ENCODE assay signal across 1 cellular context in the genomic region with DNA sequence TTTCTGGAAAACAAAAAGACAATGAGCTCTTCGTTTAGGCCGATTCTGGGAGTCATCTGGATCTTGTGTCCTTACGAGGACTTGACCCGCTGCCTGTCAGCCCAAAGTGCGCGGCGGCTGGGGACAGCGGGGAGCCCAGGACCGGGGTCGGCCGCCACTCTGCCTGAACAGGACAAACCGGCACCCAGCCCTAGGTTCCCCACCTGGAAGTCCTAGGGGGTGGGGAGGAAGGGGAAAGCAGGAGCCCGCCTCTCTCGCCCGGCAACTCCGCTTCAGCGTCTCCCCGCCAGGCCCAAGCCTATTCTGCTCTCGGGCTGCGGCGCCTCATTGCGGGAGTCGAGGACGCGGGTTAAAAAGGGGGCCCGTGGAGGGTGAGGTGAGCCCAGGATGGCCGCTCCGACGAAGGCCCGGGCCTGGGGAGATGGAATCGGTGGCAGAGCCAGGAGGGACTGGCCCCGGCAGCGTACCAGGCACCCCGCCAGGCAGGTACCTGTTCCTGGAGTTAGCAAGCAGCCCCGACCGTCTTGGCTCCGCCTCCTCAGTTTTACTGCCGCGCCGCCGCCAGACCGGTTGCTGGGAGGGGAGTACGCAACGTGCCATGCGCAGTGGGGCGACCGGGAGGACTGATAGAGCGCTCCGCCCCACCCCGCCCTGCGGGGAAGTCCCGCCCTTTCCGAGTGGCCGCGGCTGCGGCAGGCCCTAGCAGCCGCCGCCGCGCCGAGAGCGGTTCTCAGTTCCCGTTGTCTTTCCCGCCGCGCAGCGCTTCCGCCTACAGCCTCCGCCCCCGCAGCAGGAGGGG.
A peak's percentile ranks its signal among the peaks of the same experiment; 100 is the strongest.
TF ChIP-seq lines count a peak whose summit lies in the region.

A gene with protein sequence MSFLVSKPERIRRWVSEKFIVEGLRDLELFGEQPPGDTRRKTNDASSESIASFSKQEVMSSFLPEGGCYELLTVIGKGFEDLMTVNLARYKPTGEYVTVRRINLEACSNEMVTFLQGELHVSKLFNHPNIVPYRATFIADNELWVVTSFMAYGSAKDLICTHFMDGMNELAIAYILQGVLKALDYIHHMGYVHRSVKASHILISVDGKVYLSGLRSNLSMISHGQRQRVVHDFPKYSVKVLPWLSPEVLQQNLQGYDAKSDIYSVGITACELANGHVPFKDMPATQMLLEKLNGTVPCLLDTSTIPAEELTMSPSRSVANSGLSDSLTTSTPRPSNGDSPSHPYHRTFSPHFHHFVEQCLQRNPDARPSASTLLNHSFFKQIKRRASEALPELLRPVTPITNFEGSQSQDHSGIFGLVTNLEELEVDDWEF (minus strand): TSS at position 549 of the 799 bp plus-strand sequence. CDS start 13,430 bp downstream, outside the sequence.

TF ChIP-seq in K562, 482 proteins besides CTCF, POLR2A, EP300 and RAD21 (continued from another document and continues in another):
- TF ChIP-seq, protein P1, sequence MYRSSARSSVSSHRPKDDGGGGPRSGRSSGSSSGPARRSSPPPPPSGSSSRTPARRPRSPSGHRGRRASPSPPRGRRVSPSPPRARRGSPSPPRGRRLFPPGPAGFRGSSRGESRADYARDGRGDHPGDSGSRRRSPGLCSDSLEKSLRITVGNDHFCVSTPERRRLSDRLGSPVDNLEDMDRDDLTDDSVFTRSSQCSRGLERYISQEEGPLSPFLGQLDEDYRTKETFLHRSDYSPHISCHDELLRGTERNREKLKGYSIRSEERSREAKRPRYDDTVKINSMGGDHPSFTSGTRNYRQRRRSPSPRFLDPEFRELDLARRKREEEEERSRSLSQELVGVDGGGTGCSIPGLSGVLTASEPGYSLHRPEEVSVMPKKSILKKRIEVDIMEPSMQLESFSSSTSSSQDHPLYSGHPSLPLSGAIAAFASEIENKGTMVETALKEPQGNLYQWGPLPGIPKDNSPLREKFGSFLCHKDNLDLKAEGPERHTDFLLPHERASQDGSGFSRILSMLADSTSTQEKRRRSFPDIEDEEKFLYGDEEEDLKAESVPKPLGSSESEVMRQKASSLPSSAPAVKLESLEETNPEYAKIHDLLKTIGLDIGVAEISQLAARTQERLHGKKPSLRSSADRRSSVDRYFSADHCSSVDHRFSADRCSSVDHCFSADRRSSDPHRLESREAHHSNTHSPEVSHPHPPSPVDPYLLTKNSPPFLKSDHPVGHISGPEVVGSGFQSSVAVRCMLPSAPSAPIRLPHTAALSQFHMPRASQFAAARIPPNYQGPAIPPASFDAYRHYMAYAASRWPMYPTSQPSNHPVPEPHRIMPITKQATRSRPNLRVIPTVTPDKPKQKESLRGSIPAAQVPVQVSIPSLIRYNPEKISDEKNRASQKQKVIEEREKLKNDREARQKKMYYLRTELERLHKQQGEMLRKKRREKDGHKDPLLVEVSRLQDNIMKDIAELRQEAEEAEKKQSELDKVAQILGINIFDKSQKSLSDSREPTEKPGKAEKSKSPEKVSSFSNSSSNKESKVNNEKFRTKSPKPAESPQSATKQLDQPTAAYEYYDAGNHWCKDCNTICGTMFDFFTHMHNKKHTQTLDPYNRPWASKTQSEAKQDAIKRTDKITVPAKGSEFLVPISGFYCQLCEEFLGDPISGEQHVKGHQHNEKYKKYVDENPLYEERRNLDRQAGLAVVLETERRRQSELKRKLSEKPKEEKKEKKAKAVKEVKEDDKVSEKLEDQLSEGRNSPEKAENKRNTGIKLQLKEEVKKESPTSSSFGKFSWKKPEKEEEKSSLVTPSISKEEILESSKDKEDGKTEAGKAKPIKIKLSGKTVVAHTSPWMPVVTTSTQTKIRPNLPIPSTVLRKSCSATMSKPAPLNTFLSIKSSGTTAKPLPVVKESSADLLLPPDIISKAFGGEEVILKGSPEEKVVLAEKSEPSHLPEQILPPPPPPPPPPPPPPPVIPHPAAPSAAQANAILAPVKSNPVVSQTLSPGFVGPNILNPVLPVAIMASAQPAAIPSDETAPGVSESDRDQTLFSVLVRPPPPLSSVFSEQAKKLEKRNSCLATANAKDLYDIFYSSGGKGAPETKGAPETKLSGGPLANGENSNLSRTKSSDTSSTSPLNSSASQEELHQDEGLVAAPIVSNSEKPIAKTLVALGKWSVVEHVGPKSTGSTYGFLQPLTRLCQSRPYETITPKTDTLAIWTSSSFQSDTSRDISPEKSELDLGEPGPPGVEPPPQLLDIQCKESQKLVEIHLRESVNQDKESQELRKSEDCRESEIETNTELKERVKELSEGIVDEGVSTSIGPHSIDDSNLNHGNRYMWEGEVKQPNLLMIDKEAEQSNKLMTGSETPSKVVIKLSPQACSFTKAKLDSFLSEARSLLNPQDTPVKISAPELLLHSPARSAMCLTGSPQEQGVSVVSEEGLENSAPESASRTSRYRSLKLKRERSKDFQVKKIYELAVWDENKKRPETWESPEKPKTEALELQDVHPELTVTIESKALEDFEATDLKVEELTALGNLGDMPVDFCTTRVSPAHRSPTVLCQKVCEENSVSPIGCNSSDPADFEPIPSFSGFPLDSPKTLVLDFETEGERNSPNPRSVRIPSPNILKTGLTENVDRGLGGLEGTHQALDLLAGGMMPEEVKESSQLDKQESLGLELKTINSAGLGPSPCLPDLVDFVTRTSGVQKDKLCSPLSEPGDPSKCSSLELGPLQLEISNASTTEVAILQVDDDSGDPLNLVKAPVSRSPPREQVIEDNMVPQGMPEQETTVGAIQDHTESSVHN (IDR thresholded peaks at IDR 0.05; ENCODE audit: borderline replicate concordance in 1 of 2, low read depth in 1 of 2): no peak
- TF ChIP-seq, protein P2, sequence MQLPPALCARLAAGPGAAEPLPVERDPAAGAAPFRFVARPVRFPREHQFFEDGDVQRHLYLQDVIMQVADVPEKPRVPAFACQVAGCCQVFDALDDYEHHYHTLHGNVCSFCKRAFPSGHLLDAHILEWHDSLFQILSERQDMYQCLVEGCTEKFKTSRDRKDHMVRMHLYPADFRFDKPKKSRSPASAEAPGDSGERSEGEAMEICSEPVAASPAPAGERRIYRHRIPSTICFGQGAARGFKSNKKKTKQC (CRISPR knock-in tag; IDR thresholded peaks at IDR 0.05): peak; percentile 20; the same call in 1 of the 2 replicates
- TF ChIP-seq GTF2E2 (tag; IDR thresholded peaks at IDR 0.05): no peak
- no peak for TF ChIP-seq NCOA6 (IDR thresholded peaks at IDR 0.05)
- TF ChIP-seq HLTF (IDR thresholded peaks at IDR 0.05): peak; percentile 70; the same call in 1 of the 2 replicates
- no peak for TF ChIP-seq SRSF1 (IDR thresholded peaks at IDR 0.05; ENCODE audit: low read depth, low read length)
- no peak for TF ChIP-seq TARDBP (IDR thresholded peaks at IDR 0.05)
- no peak for TF ChIP-seq ZNF668 (CRISPR knock-in tag; IDR thresholded peaks at IDR 0.05)
- no peak for TF ChIP-seq ETS2 (tag; IDR thresholded peaks at IDR 0.05; ENCODE audit: borderline replicate concordance, poor library complexity, severe bottlenecking)
- peak; percentile 84 for TF ChIP-seq FIP1L1 (IDR thresholded peaks at IDR 0.05; ENCODE audit: low read depth, low read length, poor library complexity, severe bottlenecking)
- 0 out of 2 replicates have a peak, but pooled peaks have one; percentile 30 for TF ChIP-seq RBM14 (IDR thresholded peaks at IDR 0.05; ENCODE audit: borderline replicate concordance, insufficient read depth, low read depth, low read length)
- TF ChIP-seq CREB1 (IDR thresholded peaks at IDR 0.05): no peak
- TF ChIP-seq CREB1 (CRISPR knock-in tag; IDR thresholded peaks at IDR 0.05): peak; percentile 47; the same call in 1 of the 2 replicates
- peak; percentile 8; the same call in 1 of the 2 replicates for TF ChIP-seq NFE2 (IDR thresholded peaks at IDR 0.05; ENCODE audit: low read depth)
- no peak for TF ChIP-seq ZNF23 (CRISPR knock-in tag; IDR thresholded peaks at IDR 0.05)
- TF ChIP-seq GTF2F1 (IDR thresholded peaks at IDR 0.05; ENCODE audit: low read depth, low read length): peak; percentile 54; the same call in 1 of the 2 replicates
- 0 out of 2 replicates have a peak, but pooled peaks have one; percentile 49 for TF ChIP-seq SMAD3 (CRISPR knock-in tag; conservative IDR thresholded peaks at IDR 0.05)
- TF ChIP-seq, protein P3, sequence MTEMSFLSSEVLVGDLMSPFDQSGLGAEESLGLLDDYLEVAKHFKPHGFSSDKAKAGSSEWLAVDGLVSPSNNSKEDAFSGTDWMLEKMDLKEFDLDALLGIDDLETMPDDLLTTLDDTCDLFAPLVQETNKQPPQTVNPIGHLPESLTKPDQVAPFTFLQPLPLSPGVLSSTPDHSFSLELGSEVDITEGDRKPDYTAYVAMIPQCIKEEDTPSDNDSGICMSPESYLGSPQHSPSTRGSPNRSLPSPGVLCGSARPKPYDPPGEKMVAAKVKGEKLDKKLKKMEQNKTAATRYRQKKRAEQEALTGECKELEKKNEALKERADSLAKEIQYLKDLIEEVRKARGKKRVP (CRISPR knock-in tag; IDR thresholded peaks at IDR 0.05): no peak
- no peak for TF ChIP-seq ZFPM2 (CRISPR knock-in tag; IDR thresholded peaks at IDR 0.05)
- no peak for TF ChIP-seq ZKSCAN1 (IDR thresholded peaks at IDR 0.05; ENCODE audit: low read depth, low read length)
- TF ChIP-seq, protein P4, sequence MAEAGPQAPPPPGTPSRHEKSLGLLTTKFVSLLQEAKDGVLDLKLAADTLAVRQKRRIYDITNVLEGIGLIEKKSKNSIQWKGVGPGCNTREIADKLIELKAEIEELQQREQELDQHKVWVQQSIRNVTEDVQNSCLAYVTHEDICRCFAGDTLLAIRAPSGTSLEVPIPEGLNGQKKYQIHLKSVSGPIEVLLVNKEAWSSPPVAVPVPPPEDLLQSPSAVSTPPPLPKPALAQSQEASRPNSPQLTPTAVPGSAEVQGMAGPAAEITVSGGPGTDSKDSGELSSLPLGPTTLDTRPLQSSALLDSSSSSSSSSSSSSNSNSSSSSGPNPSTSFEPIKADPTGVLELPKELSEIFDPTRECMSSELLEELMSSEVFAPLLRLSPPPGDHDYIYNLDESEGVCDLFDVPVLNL (CRISPR knock-in tag; IDR thresholded peaks at IDR 0.05; ENCODE audit: low read depth): peak; percentile 90
- TF ChIP-seq ZNF239 (CRISPR knock-in tag; IDR thresholded peaks at IDR 0.05): no peak
- TF ChIP-seq ZNF263 (CRISPR knock-in tag; IDR thresholded peaks at IDR 0.05; ENCODE audit: borderline replicate concordance): peak; percentile 80; the same call in 1 of the 2 replicates
- peak; percentile 49; the same call in 1 of the 2 replicates for TF ChIP-seq CHD2 (IDR thresholded peaks at IDR 0.05; ENCODE audit: low read depth, low read length)
- TF ChIP-seq IFI16 (CRISPR knock-in tag; IDR thresholded peaks at IDR 0.05): no peak
- TF ChIP-seq CCNT2 (IDR thresholded peaks at IDR 0.05; ENCODE audit: borderline replicate concordance, extremely low read depth, insufficient read length, low read depth, low read length): peak; percentile 99
- no peak for TF ChIP-seq ZNF77 (CRISPR knock-in tag; IDR thresholded peaks at IDR 0.05)
- TF ChIP-seq, protein P5, sequence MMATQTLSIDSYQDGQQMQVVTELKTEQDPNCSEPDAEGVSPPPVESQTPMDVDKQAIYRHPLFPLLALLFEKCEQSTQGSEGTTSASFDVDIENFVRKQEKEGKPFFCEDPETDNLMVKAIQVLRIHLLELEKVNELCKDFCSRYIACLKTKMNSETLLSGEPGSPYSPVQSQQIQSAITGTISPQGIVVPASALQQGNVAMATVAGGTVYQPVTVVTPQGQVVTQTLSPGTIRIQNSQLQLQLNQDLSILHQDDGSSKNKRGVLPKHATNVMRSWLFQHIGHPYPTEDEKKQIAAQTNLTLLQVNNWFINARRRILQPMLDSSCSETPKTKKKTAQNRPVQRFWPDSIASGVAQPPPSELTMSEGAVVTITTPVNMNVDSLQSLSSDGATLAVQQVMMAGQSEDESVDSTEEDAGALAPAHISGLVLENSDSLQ (IDR thresholded peaks at IDR 0.05): no peak
- TF ChIP-seq, protein P6, sequence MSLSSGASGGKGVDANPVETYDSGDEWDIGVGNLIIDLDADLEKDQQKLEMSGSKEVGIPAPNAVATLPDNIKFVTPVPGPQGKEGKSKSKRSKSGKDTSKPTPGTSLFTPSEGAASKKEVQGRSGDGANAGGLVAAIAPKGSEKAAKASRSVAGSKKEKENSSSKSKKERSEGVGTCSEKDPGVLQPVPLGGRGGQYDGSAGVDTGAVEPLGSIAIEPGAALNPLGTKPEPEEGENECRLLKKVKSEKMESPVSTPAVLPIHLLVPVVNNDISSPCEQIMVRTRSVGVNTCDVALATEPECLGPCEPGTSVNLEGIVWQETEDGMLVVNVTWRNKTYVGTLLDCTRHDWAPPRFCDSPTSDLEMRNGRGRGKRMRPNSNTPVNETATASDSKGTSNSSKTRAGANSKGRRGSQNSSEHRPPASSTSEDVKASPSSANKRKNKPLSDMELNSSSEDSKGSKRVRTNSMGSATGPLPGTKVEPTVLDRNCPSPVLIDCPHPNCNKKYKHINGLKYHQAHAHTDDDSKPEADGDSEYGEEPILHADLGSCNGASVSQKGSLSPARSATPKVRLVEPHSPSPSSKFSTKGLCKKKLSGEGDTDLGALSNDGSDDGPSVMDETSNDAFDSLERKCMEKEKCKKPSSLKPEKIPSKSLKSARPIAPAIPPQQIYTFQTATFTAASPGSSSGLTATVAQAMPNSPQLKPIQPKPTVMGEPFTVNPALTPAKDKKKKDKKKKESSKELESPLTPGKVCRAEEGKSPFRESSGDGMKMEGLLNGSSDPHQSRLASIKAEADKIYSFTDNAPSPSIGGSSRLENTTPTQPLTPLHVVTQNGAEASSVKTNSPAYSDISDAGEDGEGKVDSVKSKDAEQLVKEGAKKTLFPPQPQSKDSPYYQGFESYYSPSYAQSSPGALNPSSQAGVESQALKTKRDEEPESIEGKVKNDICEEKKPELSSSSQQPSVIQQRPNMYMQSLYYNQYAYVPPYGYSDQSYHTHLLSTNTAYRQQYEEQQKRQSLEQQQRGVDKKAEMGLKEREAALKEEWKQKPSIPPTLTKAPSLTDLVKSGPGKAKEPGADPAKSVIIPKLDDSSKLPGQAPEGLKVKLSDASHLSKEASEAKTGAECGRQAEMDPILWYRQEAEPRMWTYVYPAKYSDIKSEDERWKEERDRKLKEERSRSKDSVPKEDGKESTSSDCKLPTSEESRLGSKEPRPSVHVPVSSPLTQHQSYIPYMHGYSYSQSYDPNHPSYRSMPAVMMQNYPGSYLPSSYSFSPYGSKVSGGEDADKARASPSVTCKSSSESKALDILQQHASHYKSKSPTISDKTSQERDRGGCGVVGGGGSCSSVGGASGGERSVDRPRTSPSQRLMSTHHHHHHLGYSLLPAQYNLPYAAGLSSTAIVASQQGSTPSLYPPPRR (CRISPR knock-in tag; IDR thresholded peaks at IDR 0.05; ENCODE audit: borderline replicate concordance): no peak; the same call in 1 of the 2 replicates
- no peak for TF ChIP-seq PTRF (tag; IDR thresholded peaks at IDR 0.05)
- TF ChIP-seq RBFOX2 (IDR thresholded peaks at IDR 0.05; ENCODE audit: low read depth, low read length): peak; percentile 92
- peak; percentile 72; the same call in 1 of the 2 replicates for TF ChIP-seq CBX1 (IDR thresholded peaks at IDR 0.05; ENCODE audit: low read depth)
- no peak for TF ChIP-seq U2AF1 (optimal IDR thresholded peaks at IDR 0.05; ENCODE audit: low read depth, low read length)
- peak; percentile 68 for TF ChIP-seq RBBP5 (IDR thresholded peaks at IDR 0.05; ENCODE audit: borderline replicate concordance, insufficient read depth, low read length, poor library complexity, severe bottlenecking)
- TF ChIP-seq CBX5 (IDR thresholded peaks at IDR 0.05; ENCODE audit: borderline replicate concordance, low read depth): peak; percentile 39; the same call in 1 of the 2 replicates
- TF ChIP-seq NCOA2 (IDR thresholded peaks at IDR 0.05; ENCODE audit: partially characterized antibody in 2 of 2): peak in 1 of 2 experiments; percentile 89
